Comparison of ENCODE assay signal across 1 cellular context in genomic region chr22:43782448-43782847, GRCh38.
TF ChIP-seq lines count a peak whose summit lies in the region.

No MANE protein-coding gene starts in this region.

TF ChIP-seq in SK-N-SH treated with all-trans-retinoic acid at 6 μM for 48 hours, 23 proteins besides CTCF, POLR2A, EP300 and RAD21 (continued from another document):
- TF ChIP-seq ZNF565 (CRISPR knock-in tag; conservative IDR thresholded peaks at IDR 0.05; ENCODE audit: low read depth) (no peak), BACH2 (CRISPR knock-in tag; IDR thresholded peaks at IDR 0.05; ENCODE audit: borderline replicate concordance) (no peak), ARNTL (CRISPR knock-in tag; IDR thresholded peaks at IDR 0.05; ENCODE audit: borderline replicate concordance, low read depth) (no peak)
